In the genomic region with DNA sequence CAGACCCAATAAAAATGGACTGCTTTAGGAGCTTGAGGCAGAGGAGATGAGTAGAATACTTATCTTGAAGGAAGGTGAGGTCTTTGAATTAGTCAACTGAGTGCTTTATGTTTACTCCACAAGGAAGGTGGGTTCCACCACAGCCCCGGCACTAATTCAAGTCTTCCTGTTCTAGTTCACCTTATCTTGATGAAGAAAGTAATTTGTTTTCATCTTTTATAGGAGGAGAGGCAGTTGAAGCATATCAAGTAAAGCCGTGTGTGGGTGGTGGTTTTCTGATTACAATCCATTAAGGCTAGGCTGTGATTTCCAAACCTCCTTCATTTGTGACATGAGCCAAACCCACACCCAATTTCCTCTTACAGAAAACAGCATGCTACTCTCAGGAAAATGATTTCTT, we compare ENCODE assay signal across 1 cellular context.
TF ChIP-seq lines count a peak whose summit lies in the region.

No MANE protein-coding gene starts in this region.

TF ChIP-seq in GM23338, 12 proteins besides CTCF, POLR2A, EP300 and RAD21 (continued from another document):
- TF ChIP-seq, protein P1, sequence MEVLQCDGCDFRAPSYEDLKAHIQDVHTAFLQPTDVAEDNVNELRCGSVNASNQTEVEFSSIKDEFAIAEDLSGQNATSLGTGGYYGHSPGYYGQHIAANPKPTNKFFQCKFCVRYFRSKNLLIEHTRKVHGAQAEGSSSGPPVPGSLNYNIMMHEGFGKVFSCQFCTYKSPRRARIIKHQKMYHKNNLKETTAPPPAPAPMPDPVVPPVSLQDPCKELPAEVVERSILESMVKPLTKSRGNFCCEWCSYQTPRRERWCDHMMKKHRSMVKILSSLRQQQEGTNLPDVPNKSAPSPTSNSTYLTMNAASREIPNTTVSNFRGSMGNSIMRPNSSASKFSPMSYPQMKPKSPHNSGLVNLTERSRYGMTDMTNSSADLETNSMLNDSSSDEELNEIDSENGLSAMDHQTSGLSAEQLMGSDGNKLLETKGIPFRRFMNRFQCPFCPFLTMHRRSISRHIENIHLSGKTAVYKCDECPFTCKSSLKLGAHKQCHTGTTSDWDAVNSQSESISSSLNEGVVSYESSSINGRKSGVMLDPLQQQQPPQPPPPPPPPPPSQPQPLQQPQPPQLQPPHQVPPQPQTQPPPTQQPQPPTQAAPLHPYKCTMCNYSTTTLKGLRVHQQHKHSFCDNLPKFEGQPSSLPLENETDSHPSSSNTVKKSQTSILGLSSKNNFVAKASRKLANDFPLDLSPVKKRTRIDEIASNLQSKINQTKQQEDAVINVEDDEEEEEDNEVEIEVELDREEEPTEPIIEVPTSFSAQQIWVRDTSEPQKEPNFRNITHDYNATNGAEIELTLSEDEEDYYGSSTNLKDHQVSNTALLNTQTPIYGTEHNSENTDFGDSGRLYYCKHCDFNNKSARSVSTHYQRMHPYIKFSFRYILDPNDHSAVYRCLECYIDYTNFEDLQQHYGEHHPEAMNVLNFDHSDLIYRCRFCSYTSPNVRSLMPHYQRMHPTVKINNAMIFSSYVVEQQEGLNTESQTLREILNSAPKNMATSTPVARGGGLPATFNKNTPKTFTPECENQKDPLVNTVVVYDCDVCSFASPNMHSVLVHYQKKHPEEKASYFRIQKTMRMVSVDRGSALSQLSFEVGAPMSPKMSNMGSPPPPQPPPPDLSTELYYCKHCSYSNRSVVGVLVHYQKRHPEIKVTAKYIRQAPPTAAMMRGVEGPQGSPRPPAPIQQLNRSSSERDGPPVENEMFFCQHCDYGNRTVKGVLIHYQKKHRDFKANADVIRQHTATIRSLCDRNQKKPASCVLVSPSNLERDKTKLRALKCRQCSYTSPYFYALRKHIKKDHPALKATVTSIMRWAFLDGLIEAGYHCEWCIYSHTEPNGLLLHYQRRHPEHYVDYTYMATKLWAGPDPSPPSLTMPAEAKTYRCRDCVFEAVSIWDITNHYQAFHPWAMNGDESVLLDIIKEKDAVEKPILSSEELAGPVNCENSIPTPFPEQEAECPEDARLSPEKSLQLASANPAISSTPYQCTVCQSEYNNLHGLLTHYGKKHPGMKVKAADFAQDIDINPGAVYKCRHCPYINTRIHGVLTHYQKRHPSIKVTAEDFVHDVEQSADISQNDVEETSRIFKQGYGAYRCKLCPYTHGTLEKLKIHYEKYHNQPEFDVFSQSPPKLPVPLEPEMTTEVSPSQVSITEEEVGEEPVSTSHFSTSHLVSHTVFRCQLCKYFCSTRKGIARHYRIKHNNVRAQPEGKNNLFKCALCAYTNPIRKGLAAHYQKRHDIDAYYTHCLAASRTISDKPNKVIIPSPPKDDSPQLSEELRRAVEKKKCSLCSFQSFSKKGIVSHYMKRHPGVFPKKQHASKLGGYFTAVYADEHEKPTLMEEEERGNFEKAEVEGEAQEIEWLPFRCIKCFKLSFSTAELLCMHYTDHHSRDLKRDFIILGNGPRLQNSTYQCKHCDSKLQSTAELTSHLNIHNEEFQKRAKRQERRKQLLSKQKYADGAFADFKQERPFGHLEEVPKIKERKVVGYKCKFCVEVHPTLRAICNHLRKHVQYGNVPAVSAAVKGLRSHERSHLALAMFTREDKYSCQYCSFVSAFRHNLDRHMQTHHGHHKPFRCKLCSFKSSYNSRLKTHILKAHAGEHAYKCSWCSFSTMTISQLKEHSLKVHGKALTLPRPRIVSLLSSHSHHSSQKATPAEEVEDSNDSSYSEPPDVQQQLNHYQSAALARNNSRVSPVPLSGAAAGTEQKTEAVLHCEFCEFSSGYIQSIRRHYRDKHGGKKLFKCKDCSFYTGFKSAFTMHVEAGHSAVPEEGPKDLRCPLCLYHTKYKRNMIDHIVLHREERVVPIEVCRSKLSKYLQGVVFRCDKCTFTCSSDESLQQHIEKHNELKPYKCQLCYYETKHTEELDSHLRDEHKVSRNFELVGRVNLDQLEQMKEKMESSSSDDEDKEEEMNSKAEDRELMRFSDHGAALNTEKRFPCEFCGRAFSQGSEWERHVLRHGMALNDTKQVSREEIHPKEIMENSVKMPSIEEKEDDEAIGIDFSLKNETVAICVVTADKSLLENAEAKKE (CRISPR knock-in tag; IDR thresholded peaks at IDR 0.05) = no peak
- TF ChIP-seq JUNB (IDR thresholded peaks at IDR 0.05; ENCODE audit: unreplicated experiment) = no peak
- no peak for TF ChIP-seq ZNF114 (CRISPR knock-in tag; IDR thresholded peaks at IDR 0.05)
- no peak for TF ChIP-seq EZH2 (IDR thresholded peaks at IDR 0.05; ENCODE audit: low read depth, unreplicated experiment)
- no peak for TF ChIP-seq POLR2AphosphoS5 (IDR thresholded peaks at IDR 0.05; ENCODE audit: low read depth)
- no peak for TF ChIP-seq ZNF331 (CRISPR knock-in tag; IDR thresholded peaks at IDR 0.05; ENCODE audit: low read depth)
- no peak for TF ChIP-seq STAT1 (IDR thresholded peaks at IDR 0.05; ENCODE audit: unreplicated experiment)
- TF ChIP-seq, protein P2, sequence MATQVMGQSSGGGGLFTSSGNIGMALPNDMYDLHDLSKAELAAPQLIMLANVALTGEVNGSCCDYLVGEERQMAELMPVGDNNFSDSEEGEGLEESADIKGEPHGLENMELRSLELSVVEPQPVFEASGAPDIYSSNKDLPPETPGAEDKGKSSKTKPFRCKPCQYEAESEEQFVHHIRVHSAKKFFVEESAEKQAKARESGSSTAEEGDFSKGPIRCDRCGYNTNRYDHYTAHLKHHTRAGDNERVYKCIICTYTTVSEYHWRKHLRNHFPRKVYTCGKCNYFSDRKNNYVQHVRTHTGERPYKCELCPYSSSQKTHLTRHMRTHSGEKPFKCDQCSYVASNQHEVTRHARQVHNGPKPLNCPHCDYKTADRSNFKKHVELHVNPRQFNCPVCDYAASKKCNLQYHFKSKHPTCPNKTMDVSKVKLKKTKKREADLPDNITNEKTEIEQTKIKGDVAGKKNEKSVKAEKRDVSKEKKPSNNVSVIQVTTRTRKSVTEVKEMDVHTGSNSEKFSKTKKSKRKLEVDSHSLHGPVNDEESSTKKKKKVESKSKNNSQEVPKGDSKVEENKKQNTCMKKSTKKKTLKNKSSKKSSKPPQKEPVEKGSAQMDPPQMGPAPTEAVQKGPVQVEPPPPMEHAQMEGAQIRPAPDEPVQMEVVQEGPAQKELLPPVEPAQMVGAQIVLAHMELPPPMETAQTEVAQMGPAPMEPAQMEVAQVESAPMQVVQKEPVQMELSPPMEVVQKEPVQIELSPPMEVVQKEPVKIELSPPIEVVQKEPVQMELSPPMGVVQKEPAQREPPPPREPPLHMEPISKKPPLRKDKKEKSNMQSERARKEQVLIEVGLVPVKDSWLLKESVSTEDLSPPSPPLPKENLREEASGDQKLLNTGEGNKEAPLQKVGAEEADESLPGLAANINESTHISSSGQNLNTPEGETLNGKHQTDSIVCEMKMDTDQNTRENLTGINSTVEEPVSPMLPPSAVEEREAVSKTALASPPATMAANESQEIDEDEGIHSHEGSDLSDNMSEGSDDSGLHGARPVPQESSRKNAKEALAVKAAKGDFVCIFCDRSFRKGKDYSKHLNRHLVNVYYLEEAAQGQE (IDR thresholded peaks at IDR 0.05; ENCODE audit: unreplicated experiment) = no peak
- no peak for TF ChIP-seq CREB1 (CRISPR knock-in tag; IDR thresholded peaks at IDR 0.05; ENCODE audit: low read depth)
- no peak for TF ChIP-seq NANOG (IDR thresholded peaks at IDR 0.05; ENCODE audit: borderline replicate concordance)
